ENCODE assay signal across 1 cellular context in genomic region chr3:16374047-16375019, GRCh38.
A peak's percentile ranks its signal among the peaks of the same experiment; 100 is the strongest.
TF ChIP-seq lines count a peak whose summit lies in the region.

No MANE protein-coding gene starts in this region.

TF ChIP-seq in GM12878, 131 proteins besides CTCF, POLR2A, EP300 and RAD21 (continued from another document):
- peak; percentile 78; the same call in 1 of the 2 replicates for TF ChIP-seq ZBTB4 (CRISPR knock-in tag; IDR thresholded peaks at IDR 0.05)
- TF ChIP-seq SPI1 (IDR thresholded peaks at IDR 0.05; ENCODE audit: borderline replicate concordance, insufficient read depth, low read depth, low read length) = peak; percentile 74; the same call in 1 of the 2 replicates
